8 cellular contexts compared by ENCODE assay signal in the genomic region with DNA sequence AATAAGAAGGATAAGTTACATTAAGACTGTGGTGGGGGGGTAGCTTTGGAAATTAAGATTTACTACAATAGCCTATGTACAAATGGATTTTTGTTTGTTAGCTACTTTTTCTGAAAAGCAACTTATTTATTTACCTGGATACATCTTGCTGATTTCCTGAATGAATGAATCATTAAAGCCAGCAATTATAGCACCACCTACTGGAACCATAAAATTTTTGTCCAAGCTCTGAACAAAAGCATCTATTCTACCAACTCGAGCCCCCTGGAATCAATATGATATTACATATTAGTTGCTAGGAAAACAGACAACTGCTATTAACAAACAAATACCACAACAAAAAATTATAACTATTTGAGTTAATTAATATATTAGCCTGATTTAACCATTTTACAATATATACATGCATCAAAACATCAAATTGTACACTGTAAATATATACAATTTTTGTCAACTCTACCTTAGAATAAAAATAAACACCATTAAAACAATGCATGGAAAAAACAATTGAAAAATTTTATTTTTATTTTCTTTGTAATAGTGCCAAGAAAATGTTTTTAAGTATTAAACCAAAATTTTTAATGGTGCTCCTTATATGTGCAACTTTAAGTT. TPM values are rescaled to one million over a fixed set of nuclear protein-coding genes. Genes with fewer than 3 reads are reported as not detected.
A peak's percentile ranks its signal among the peaks of the same experiment; 100 is the strongest.
DNase-seq lines count a peak whose midpoint lies in the region; ATAC-seq and TF ChIP-seq lines count a peak whose summit lies in the region.

No MANE protein-coding gene starts in this region.

- H3K4me3 ChIP-seq in prostate gland = no peak overlapping the region

- no peaks in the 10 kb centered on the region for H3K27me3 Mint-ChIP-seq in activated CD4-positive, alpha-beta T cell treated with anti-CD3 and anti-CD28 coated beads for 36 hours

- no peaks in the 10 kb centered on the region for H3K36me3 ChIP-seq in prostate gland

- CTCF ChIA-PET in activated CD4-positive, alpha-beta T cell treated with anti-CD3 and anti-CD28 coated beads for 36 hours (lab: Charles Lee) = interaction anchor here (0.6 to 3.3 kb wide), 18 partner anchors 9 to 742 kb away, joined by 3 to 22 read pairs (median 4); a partner anchor contains a TSS

- ATAC-seq in Right ventricle myocardium superior (ENCODE audit: poor library complexity) = peak; percentile 38
- ATAC-seq in left cardiac atrium = no peak
- no peak for ATAC-seq in GM21737 (IDR thresholded peaks at IDR 0.05; ENCODE audit: unreplicated experiment)
- ATAC-seq in activated CD4-positive, alpha-beta T cell treated with anti-CD3 and anti-CD28 coated beads for 36 hours = no peak

- H3K36me3 Mint-ChIP-seq in activated CD4-positive, alpha-beta T cell treated with anti-CD3 and anti-CD28 coated beads for 36 hours (ENCODE audit: low read depth) = peaks cover 13% of the 10 kb centered on the region

- H3K4me1 ChIP-seq in prostate gland (replicated peaks) = no peaks in the 10 kb centered on the region

- TF ChIP-seq POLR2A in prostate gland (IDR thresholded peaks at IDR 0.05) = no peak

- peak; percentile 10 to 61 (median 44) for TF ChIP-seq CTCF in prostate gland (IDR thresholded peaks at IDR 0.05)

- H3K27ac Mint-ChIP-seq in activated CD4-positive, alpha-beta T cell treated with anti-CD3 and anti-CD28 coated beads for 36 hours = no peak overlapping the region

- no peaks in the 10 kb centered on the region for H3K9me3 Mint-ChIP-seq in activated CD4-positive, alpha-beta T cell treated with anti-CD3 and anti-CD28 coated beads for 36 hours (ENCODE audit: low read depth)

- H3K4me1 Mint-ChIP-seq in activated CD4-positive, alpha-beta T cell treated with anti-CD3 and anti-CD28 coated beads for 36 hours = no peaks in the 10 kb centered on the region

- DNase-seq in Right ventricle myocardium superior = no peak
- DNase-seq in left cardiac atrium = no peak
- DNase-seq in NCI-H345 (lab: John Stamatoyannopoulos, UW) = peak; percentile 16
- DNase-seq in dermis microvascular lymphatic vessel endothelial cell (ENCODE audit: low read depth in 2 of 2) = peak; percentile 23 to 47
- no peak for DNase-seq in prostate gland (ENCODE audit: low spot score)
- DNase-seq in activated CD4-positive, alpha-beta T cell treated with anti-CD3 and anti-CD28 coated beads for 36 hours = no peak
- DNase-seq in effector CD4-positive, alpha-beta T cell = no peak

- POLR2A ChIA-PET in activated CD4-positive, alpha-beta T cell treated with anti-CD3 and anti-CD28 coated beads for 36 hours (lab: Charles Lee) = interaction anchor here (0.6 kb wide), 1 partner anchor 147 kb away, joined by 4 read pairs; no protein-coding TSS in a partner anchor

- no peak overlapping the region for H3K27ac ChIP-seq in prostate gland

- no peak overlapping the region for H3K4me3 Mint-ChIP-seq in activated CD4-positive, alpha-beta T cell treated with anti-CD3 and anti-CD28 coated beads for 36 hours

- H3K27me3 ChIP-seq in prostate gland (replicated peaks; ENCODE audit: insufficient read depth) = no peaks in the 10 kb centered on the region

- intact Hi-C loops in Right ventricle myocardium superior (cut with DNase I) = loop anchor here (2.0 to 5.0 kb wide), 2 partner anchors 114 to 168 kb away; a partner anchor contains a TSS
- intact Hi-C loops in left cardiac atrium (cut with DNase I) = loop anchor here (2.0 to 10.0 kb wide), 2 partner anchors 160 to 166 kb away; no protein-coding TSS in a partner anchor
- intact Hi-C loops in prostate gland (cut with DNase I) = loop anchor here (2.0 to 10.0 kb wide), 2 partner anchors 166 to 660 kb away; no protein-coding TSS in a partner anchor
- intact Hi-C loops in activated CD4-positive, alpha-beta T cell treated with anti-CD3 and anti-CD28 coated beads for 36 hours (cut with DNase I, micrococcal nuclease) = loop anchor here in 1 of 2 experiments (1.0 kb wide), 1 partner anchor 165 kb away; no protein-coding TSS in a partner anchor

- WGBS in prostate gland = 8% methylated on average over 1 of the region's 1 CpG

- no peaks in the 10 kb centered on the region for H3K9me3 ChIP-seq in prostate gland

RNA-seq across cellular contexts. Expression of a gene that starts 15.3 kb away (rescaled TPM):
- total RNA-seq in Right ventricle myocardium superior (5.0 TPM), left cardiac atrium (1 to 10 TPM; 3.5 to 4.4 TPM), dermis microvascular lymphatic vessel endothelial cell (6.1 and 6.7 TPM in 2 replicates), prostate gland (10 to 100 TPM in 1 of 2 donors, 1 to 10 TPM in 1; 7.4 to 12.3 TPM)
- total RNA-seq in activated CD4-positive, alpha-beta T cell treated with anti-CD3 and anti-CD28 coated beads for 36 hours = 10 to 100 TPM; 10.4 to 15.4 TPM

Comparison
In these comparisons a context has a peak if more than half of its experiments do, and no peak if none do; other contexts are left out.
1. DNase-seq: peak in NCI-H345 (single experiment) and dermis microvascular lymphatic vessel endothelial cell (2 of 2); none in Right ventricle myocardium superior (single experiment), left cardiac atrium (single experiment), prostate gland (single experiment), activated CD4-positive, alpha-beta T cell treated with anti-CD3 and anti-CD28 coated beads for 36 hours (single experiment) and effector CD4-positive, alpha-beta T cell (single experiment).